ENCODE assay signal across 14 cellular contexts in genomic region chr3:71873093-71873611, GRCh38.
DNase-seq lines count a peak whose midpoint lies in the region; TF ChIP-seq lines count a peak whose summit lies in the region.
"Had no signal": no experiment of that assay in that cellular context is flagged by ENCODE, and none has a peak within 500 bp of the region (broad histone marks: within the 10 kb centered on the region; RNA-seq: fewer than 3 reads in every experiment).

No MANE protein-coding gene starts in this region.

- H3K36me3 Mint-ChIP-seq in progenitor cell of endocrine pancreas (ENCODE audit: insufficient read depth): no peaks in the 10 kb centered on the region
- H3K36me3 Mint-ChIP-seq: immature natural killer cell had no signal

- peaks cover 4% of the 10 kb centered on the region for H3K27me3 Mint-ChIP-seq in progenitor cell of endocrine pancreas

- DNase-seq in stimulated activated CD4-positive, alpha-beta T cell treated with anti-CD3 and anti-CD28 coated beads, Interleukin-4, amount 100 ng/mL, for 24 hours: peak; percentile 9
- no peak for DNase-seq in stimulated activated CD4-positive, alpha-beta T cell treated with anti-CD3 and anti-CD28 coated beads, Interleukin-4, amount 100 ng/mL, for 4 hours
- DNase-seq in M059J (ENCODE audit: low read depth): peak; percentile 0
- peak; percentile 33 for DNase-seq in fibroblast of gingiva (ENCODE audit: low read depth)
- no peak for DNase-seq in HEK293T (ENCODE audit: extremely low spot score)
- DNase-seq in progenitor cell of endocrine pancreas (ENCODE audit: low spot score, unreplicated experiment): no peak
- no peak for DNase-seq in HT-29 (ENCODE audit: low spot score)
- DNase-seq: HFFc6, immature natural killer cell, NCI-H1105 treated with DMSO at 0.1 percent for 48 hours, NCI-H2107, PC-9, T1000, uterus had no signal

- TF ChIP-seq CTCF in progenitor cell of endocrine pancreas (IDR thresholded peaks at IDR 0.05; ENCODE audit: unreplicated experiment): no peak

- H3K9me3 Mint-ChIP-seq in progenitor cell of endocrine pancreas (ENCODE audit: low read depth): peaks cover 1% of the 10 kb centered on the region
- H3K9me3 Mint-ChIP-seq: immature natural killer cell had no signal

- H3K4me1 Mint-ChIP-seq in progenitor cell of endocrine pancreas (ENCODE audit: low read depth): no peaks in the 10 kb centered on the region

- H3K27ac Mint-ChIP-seq in progenitor cell of endocrine pancreas: no peak overlapping the region
- H3K27ac Mint-ChIP-seq: HFFc6, immature natural killer cell had no signal

- H3K4me3 Mint-ChIP-seq in progenitor cell of endocrine pancreas (ENCODE audit: low read depth): no peak overlapping the region
- H3K4me3 Mint-ChIP-seq: HFFc6 had no signal

- CTCF ChIA-PET in HEK293T (lab: Yijun Ruan, JAX): interaction anchor here (0.8 to 1.2 kb wide), 2 partner anchors 8 to 145 kb away, joined by 3 to 4 read pairs; no protein-coding TSS in a partner anchor

- POLR2A ChIA-PET in HEK293T (lab: Yijun Ruan, JAX): no interaction called here

TF ChIP-seq in HEK293T, 16 proteins besides CTCF, POLR2A, EP300 and RAD21:
- no peak for TF ChIP-seq CTBP1 (IDR thresholded peaks at IDR 0.05; ENCODE audit: borderline replicate concordance)
TF ChIP-seq in HEK293T: peak in this region for 0.

Comparison
In these comparisons a context has a peak if more than half of its experiments do, and no peak if none do; other contexts are left out.
1. DNase-seq: peak in stimulated activated CD4-positive, alpha-beta T cell treated with anti-CD3 and anti-CD28 coated beads, Interleukin-4, amount 100 ng/mL, for 24 hours (single experiment), M059J (single experiment) and fibroblast of gingiva (single experiment); none in stimulated activated CD4-positive, alpha-beta T cell treated with anti-CD3 and anti-CD28 coated beads, Interleukin-4, amount 100 ng/mL, for 4 hours (0 of 2), HEK293T (single experiment), progenitor cell of endocrine pancreas (single experiment) and HT-29 (single experiment).